In the genomic region with DNA sequence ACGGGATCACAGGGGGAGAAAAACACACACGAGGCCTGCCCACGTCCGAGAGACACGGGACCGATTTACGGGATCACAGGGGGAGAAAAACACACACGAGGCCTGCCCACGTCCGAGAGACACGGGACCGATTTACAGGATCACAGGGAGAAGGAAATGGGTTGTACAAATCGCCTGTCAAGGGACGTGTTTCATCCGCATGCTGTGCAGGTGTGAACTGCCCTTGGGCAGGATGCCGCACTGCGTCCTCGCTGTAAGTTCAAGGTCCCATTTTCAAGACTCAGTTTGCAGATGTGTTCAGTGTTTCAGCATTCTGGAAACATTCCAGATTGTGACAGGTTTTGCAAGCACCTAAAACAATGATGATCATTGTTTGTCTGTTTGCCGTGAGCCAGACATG, we compare ENCODE assay signal across 1 cellular context.
TF ChIP-seq lines count a peak whose summit lies in the region.

No MANE protein-coding gene starts in this region.

TF ChIP-seq in HepG2, 621 proteins besides CTCF, POLR2A, EP300 and RAD21 (continued from another document and continues in another):
- TF ChIP-seq, protein P1, sequence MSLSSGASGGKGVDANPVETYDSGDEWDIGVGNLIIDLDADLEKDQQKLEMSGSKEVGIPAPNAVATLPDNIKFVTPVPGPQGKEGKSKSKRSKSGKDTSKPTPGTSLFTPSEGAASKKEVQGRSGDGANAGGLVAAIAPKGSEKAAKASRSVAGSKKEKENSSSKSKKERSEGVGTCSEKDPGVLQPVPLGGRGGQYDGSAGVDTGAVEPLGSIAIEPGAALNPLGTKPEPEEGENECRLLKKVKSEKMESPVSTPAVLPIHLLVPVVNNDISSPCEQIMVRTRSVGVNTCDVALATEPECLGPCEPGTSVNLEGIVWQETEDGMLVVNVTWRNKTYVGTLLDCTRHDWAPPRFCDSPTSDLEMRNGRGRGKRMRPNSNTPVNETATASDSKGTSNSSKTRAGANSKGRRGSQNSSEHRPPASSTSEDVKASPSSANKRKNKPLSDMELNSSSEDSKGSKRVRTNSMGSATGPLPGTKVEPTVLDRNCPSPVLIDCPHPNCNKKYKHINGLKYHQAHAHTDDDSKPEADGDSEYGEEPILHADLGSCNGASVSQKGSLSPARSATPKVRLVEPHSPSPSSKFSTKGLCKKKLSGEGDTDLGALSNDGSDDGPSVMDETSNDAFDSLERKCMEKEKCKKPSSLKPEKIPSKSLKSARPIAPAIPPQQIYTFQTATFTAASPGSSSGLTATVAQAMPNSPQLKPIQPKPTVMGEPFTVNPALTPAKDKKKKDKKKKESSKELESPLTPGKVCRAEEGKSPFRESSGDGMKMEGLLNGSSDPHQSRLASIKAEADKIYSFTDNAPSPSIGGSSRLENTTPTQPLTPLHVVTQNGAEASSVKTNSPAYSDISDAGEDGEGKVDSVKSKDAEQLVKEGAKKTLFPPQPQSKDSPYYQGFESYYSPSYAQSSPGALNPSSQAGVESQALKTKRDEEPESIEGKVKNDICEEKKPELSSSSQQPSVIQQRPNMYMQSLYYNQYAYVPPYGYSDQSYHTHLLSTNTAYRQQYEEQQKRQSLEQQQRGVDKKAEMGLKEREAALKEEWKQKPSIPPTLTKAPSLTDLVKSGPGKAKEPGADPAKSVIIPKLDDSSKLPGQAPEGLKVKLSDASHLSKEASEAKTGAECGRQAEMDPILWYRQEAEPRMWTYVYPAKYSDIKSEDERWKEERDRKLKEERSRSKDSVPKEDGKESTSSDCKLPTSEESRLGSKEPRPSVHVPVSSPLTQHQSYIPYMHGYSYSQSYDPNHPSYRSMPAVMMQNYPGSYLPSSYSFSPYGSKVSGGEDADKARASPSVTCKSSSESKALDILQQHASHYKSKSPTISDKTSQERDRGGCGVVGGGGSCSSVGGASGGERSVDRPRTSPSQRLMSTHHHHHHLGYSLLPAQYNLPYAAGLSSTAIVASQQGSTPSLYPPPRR (CRISPR knock-in tag; IDR thresholded peaks at IDR 0.05; ENCODE audit: borderline replicate concordance): no peak
- TF ChIP-seq CBX5 (CRISPR knock-in tag; IDR thresholded peaks at IDR 0.05; ENCODE audit: borderline replicate concordance): peak; percentile 63; the same call in 1 of the 2 replicates
- peak; percentile 27; the same call in 1 of the 2 replicates for TF ChIP-seq GABPB1 (CRISPR knock-in tag; IDR thresholded peaks at IDR 0.05)
- no peak for TF ChIP-seq NBN (conservative IDR thresholded peaks at IDR 0.05)
- TF ChIP-seq, protein P2, sequence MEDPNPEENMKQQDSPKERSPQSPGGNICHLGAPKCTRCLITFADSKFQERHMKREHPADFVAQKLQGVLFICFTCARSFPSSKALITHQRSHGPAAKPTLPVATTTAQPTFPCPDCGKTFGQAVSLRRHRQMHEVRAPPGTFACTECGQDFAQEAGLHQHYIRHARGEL (CRISPR knock-in tag; IDR thresholded peaks at IDR 0.05): no peak
- TF ChIP-seq KDM5B (CRISPR knock-in tag; IDR thresholded peaks at IDR 0.05; ENCODE audit: borderline replicate concordance): no peak
- TF ChIP-seq NFIB (CRISPR knock-in tag; IDR thresholded peaks at IDR 0.05; ENCODE audit: borderline replicate concordance): no peak
- peak; percentile 17; the same call in 1 of the 2 replicates for TF ChIP-seq TCF7 (IDR thresholded peaks at IDR 0.05; ENCODE audit: low read depth)
- no peak for TF ChIP-seq HMG20B (CRISPR knock-in tag; conservative IDR thresholded peaks at IDR 0.05)
- TF ChIP-seq JDP2 (CRISPR knock-in tag; IDR thresholded peaks at IDR 0.05; ENCODE audit: borderline replicate concordance): no peak
- no peak for TF ChIP-seq AKAP8 (CRISPR knock-in tag; IDR thresholded peaks at IDR 0.05)
- no peak for TF ChIP-seq MTF2 (CRISPR knock-in tag; IDR thresholded peaks at IDR 0.05; ENCODE audit: borderline replicate concordance)
- no peak for TF ChIP-seq MEIS2 (CRISPR knock-in tag; IDR thresholded peaks at IDR 0.05)
- no peak for TF ChIP-seq TRIM24 (CRISPR knock-in tag; IDR thresholded peaks at IDR 0.05)
- TF ChIP-seq ZBTB3 (CRISPR knock-in tag; IDR thresholded peaks at IDR 0.05; ENCODE audit: borderline replicate concordance, low read depth): no peak
- TF ChIP-seq, protein P3, sequence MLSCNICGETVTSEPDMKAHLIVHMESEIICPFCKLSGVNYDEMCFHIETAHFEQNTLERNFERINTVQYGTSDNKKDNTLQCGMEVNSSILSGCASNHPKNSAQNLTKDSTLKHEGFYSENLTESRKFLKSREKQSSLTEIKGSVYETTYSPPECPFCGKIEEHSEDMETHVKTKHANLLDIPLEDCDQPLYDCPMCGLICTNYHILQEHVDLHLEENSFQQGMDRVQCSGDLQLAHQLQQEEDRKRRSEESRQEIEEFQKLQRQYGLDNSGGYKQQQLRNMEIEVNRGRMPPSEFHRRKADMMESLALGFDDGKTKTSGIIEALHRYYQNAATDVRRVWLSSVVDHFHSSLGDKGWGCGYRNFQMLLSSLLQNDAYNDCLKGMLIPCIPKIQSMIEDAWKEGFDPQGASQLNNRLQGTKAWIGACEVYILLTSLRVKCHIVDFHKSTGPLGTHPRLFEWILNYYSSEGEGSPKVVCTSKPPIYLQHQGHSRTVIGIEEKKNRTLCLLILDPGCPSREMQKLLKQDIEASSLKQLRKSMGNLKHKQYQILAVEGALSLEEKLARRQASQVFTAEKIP (CRISPR knock-in tag; IDR thresholded peaks at IDR 0.05; ENCODE audit: borderline replicate concordance): no peak
- no peak for TF ChIP-seq EED (CRISPR knock-in tag; IDR thresholded peaks at IDR 0.05)
- TF ChIP-seq, protein P4, sequence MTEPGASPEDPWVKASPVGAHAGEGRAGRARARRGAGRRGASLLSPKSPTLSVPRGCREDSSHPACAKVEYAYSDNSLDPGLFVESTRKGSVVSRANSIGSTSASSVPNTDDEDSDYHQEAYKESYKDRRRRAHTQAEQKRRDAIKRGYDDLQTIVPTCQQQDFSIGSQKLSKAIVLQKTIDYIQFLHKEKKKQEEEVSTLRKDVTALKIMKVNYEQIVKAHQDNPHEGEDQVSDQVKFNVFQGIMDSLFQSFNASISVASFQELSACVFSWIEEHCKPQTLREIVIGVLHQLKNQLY (CRISPR knock-in tag; IDR thresholded peaks at IDR 0.05): no peak
- TF ChIP-seq NFYC (CRISPR knock-in tag; IDR thresholded peaks at IDR 0.05): peak; percentile 20; the same call in 1 of the 2 replicates
- TF ChIP-seq TBP (CRISPR knock-in tag; IDR thresholded peaks at IDR 0.05): no peak
- no peak for TF ChIP-seq NFE2L1 (CRISPR knock-in tag; IDR thresholded peaks at IDR 0.05; ENCODE audit: borderline replicate concordance)
- TF ChIP-seq, protein P5, sequence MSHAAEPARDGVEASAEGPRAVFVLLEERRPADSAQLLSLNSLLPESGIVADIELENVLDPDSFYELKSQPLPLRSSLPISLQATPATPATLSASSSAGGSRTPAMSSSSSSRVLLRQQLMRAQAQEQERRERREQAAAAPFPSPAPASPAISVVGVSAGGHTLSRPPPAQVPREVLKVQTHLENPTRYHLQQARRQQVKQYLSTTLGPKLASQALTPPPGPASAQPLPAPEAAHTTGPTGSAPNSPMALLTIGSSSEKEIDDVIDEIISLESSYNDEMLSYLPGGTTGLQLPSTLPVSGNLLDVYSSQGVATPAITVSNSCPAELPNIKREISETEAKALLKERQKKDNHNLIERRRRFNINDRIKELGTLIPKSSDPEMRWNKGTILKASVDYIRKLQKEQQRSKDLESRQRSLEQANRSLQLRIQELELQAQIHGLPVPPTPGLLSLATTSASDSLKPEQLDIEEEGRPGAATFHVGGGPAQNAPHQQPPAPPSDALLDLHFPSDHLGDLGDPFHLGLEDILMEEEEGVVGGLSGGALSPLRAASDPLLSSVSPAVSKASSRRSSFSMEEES (CRISPR knock-in tag; IDR thresholded peaks at IDR 0.05): peak; percentile 74
- TF ChIP-seq RCOR2 (CRISPR knock-in tag; IDR thresholded peaks at IDR 0.05): 0 out of 2 replicates have a peak, but pooled peaks have one; percentile 33
- TF ChIP-seq NONO (IDR thresholded peaks at IDR 0.05): no peak
- TF ChIP-seq NONO (CRISPR knock-in tag; conservative IDR thresholded peaks at IDR 0.05): no peak
- TF ChIP-seq ASH2L (IDR thresholded peaks at IDR 0.05; ENCODE audit: insufficient read length, low read depth, low read length): no peak
- TF ChIP-seq SP5 (CRISPR knock-in tag; IDR thresholded peaks at IDR 0.05; ENCODE audit: borderline replicate concordance, low read depth): no peak
- TF ChIP-seq ZNF431 (CRISPR knock-in tag; IDR thresholded peaks at IDR 0.05; ENCODE audit: borderline replicate concordance, low read depth): no peak
- TF ChIP-seq ZNF326 (CRISPR knock-in tag; IDR thresholded peaks at IDR 0.05; ENCODE audit: borderline replicate concordance): no peak
- no peak for TF ChIP-seq ZNF510 (CRISPR knock-in tag; IDR thresholded peaks at IDR 0.05; ENCODE audit: low read depth)
- no peak for TF ChIP-seq ZNF564 (CRISPR knock-in tag; IDR thresholded peaks at IDR 0.05)
- TF ChIP-seq NFKB2 (CRISPR knock-in tag; IDR thresholded peaks at IDR 0.05; ENCODE audit: borderline replicate concordance): no peak
- no peak for TF ChIP-seq NRL (CRISPR knock-in tag; IDR thresholded peaks at IDR 0.05; ENCODE audit: borderline replicate concordance)
- no peak for TF ChIP-seq TSC22D2 (CRISPR knock-in tag; IDR thresholded peaks at IDR 0.05; ENCODE audit: borderline replicate concordance)
- TF ChIP-seq ZBTB8A (CRISPR knock-in tag; IDR thresholded peaks at IDR 0.05; ENCODE audit: borderline replicate concordance, low read depth): no peak
- TF ChIP-seq, protein P6, sequence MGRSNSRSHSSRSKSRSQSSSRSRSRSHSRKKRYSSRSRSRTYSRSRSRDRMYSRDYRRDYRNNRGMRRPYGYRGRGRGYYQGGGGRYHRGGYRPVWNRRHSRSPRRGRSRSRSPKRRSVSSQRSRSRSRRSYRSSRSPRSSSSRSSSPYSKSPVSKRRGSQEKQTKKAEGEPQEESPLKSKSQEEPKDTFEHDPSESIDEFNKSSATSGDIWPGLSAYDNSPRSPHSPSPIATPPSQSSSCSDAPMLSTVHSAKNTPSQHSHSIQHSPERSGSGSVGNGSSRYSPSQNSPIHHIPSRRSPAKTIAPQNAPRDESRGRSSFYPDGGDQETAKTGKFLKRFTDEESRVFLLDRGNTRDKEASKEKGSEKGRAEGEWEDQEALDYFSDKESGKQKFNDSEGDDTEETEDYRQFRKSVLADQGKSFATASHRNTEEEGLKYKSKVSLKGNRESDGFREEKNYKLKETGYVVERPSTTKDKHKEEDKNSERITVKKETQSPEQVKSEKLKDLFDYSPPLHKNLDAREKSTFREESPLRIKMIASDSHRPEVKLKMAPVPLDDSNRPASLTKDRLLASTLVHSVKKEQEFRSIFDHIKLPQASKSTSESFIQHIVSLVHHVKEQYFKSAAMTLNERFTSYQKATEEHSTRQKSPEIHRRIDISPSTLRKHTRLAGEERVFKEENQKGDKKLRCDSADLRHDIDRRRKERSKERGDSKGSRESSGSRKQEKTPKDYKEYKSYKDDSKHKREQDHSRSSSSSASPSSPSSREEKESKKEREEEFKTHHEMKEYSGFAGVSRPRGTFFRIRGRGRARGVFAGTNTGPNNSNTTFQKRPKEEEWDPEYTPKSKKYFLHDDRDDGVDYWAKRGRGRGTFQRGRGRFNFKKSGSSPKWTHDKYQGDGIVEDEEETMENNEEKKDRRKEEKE (IDR thresholded peaks at IDR 0.05): no peak
- TF ChIP-seq, protein P7, sequence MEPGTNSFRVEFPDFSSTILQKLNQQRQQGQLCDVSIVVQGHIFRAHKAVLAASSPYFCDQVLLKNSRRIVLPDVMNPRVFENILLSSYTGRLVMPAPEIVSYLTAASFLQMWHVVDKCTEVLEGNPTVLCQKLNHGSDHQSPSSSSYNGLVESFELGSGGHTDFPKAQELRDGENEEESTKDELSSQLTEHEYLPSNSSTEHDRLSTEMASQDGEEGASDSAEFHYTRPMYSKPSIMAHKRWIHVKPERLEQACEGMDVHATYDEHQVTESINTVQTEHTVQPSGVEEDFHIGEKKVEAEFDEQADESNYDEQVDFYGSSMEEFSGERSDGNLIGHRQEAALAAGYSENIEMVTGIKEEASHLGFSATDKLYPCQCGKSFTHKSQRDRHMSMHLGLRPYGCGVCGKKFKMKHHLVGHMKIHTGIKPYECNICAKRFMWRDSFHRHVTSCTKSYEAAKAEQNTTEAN (CRISPR knock-in tag; conservative IDR thresholded peaks at IDR 0.05): no peak
- TF ChIP-seq, protein P8, sequence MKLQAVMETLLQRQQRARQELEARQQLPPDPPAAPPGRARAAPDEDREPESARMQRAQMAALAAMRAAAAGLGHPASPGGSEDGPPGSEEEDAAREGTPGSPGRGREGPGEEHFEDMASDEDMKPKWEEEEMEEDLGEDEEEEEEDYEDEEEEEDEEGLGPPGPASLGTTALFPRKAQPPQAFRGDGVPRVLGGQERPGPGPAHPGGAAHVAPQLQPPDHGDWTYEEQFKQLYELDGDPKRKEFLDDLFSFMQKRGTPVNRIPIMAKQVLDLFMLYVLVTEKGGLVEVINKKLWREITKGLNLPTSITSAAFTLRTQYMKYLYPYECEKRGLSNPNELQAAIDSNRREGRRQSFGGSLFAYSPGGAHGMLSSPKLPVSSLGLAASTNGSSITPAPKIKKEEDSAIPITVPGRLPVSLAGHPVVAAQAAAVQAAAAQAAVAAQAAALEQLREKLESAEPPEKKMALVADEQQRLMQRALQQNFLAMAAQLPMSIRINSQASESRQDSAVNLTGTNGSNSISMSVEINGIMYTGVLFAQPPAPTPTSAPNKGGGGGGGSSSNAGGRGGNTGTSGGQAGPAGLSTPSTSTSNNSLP (IDR thresholded peaks at IDR 0.05; ENCODE audit: low read depth, low read length): no peak
- TF ChIP-seq PRMT3 (CRISPR knock-in tag; IDR thresholded peaks at IDR 0.05; ENCODE audit: borderline replicate concordance, low read depth): no peak
- no peak for TF ChIP-seq ADNP (CRISPR knock-in tag; IDR thresholded peaks at IDR 0.05)
- no peak for TF ChIP-seq ZBTB38 (CRISPR knock-in tag; IDR thresholded peaks at IDR 0.05)
